In the genomic region with DNA sequence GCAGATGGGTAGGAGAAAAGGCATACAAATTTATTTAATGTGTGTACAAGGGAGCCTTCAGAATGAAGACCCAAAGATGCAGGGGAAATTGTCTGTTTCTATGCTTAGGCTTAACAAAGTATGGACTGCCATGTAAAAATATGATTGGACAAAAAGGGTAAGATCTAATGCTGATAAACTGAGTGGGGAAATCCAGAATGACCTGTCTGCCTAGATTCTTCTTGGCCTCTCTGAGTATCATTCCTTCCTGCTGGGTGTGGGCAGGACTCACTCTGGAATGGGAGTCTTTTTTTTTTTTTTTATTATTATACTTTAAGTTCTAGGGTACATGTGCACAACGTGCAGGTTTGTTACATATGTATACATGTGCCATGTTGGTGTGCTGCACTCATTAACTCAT, we compare ENCODE assay signal across 13 cellular contexts.
A peak's percentile ranks its signal among the peaks of the same experiment; 100 is the strongest.
DNase-seq lines count a peak whose midpoint lies in the region; ATAC-seq and TF ChIP-seq lines count a peak whose summit lies in the region.
"Had no signal": no experiment of that assay in that cellular context is flagged by ENCODE, and none has a peak within 500 bp of the region (broad histone marks: within the 10 kb centered on the region; RNA-seq: fewer than 3 reads in every experiment).

No MANE protein-coding gene starts in this region.

- H3K4me3 ChIP-seq in epithelial cell of esophagus (ENCODE audit: low read length) (no peak overlapping the region), left lung (no peak overlapping the region), heart left ventricle (no peak overlapping the region)
- H3K4me3 ChIP-seq: GM12878, GM23338 had no signal

- ATAC-seq in left lung (peak; percentile 44), heart left ventricle (no peak), HG03521 (IDR thresholded peaks at IDR 0.05; ENCODE audit: unreplicated experiment) (no peak)
- ATAC-seq: GM12878, GM23338 had no signal

- intact Hi-C loops in left lung (cut with DNase I) (no loop called here), heart left ventricle (cut with DNase I) (no loop called here)

- TF ChIP-seq CTCF in epithelial cell of esophagus (IDR thresholded peaks at IDR 0.05; ENCODE audit: insufficient read depth, low read depth, low read length, missing control alignments) (no peak), left lung (IDR thresholded peaks at IDR 0.05) (no peak), heart left ventricle (IDR thresholded peaks at IDR 0.05) (no peak)

- no peaks in the 10 kb centered on the region for H3K27me3 ChIP-seq in left lung
- H3K27me3 ChIP-seq in heart left ventricle, result no peaks in the 10 kb centered on the region

- no peak overlapping the region for H3K27ac ChIP-seq in left lung
- no peak overlapping the region for H3K27ac ChIP-seq in heart left ventricle
- H3K27ac ChIP-seq: 22Rv1 had no signal

- 92 to 100% (median 92%) methylated on average over 1 of the region's 1 CpG for WGBS in heart left ventricle, 4 donors

- H3K4me1 ChIP-seq in left lung (no peaks in the 10 kb centered on the region), heart left ventricle (peaks cover 0 to 8% (median 0%) of the 10 kb centered on the region in 12 donors)

- TF ChIP-seq POLR2A in heart left ventricle (IDR thresholded peaks at IDR 0.05), result no peak

- DNase-seq in SIG-M5 treated with dmso at 0.1 percent for 504 hours (lab: John Stamatoyannopoulos, UW; ENCODE audit: unreplicated experiment) (peak; percentile 43), SIG-M5 (lab: John Stamatoyannopoulos, UW) (no peak), epithelial cell of esophagus (ENCODE audit: low read depth) (peak; percentile 43), left lung (no peak), NCI-H510A (lab: John Stamatoyannopoulos, UW) (no peak), T-helper 1 cell (no peak), heart left ventricle (no peak)
- DNase-seq: CD8-positive, alpha-beta memory T cell; H7 had no signal

- H3K36me3 ChIP-seq in left lung, result no peaks in the 10 kb centered on the region
- peaks cover 0 to 3% (median 0%) of the 10 kb centered on the region in 9 donors for H3K36me3 ChIP-seq in heart left ventricle

- H3K9me3 ChIP-seq in left lung (no peaks in the 10 kb centered on the region), heart left ventricle (no peaks in the 10 kb centered on the region)

Comparison
In these comparisons a context has a peak if more than half of its experiments do, and no peak if none do; other contexts are left out.
1. DNase-seq: peak in SIG-M5 treated with dmso at 0.1 percent for 504 hours (single experiment) and epithelial cell of esophagus (single experiment); none in SIG-M5 (single experiment), left lung (0 of 2), NCI-H510A (single experiment), T-helper 1 cell (0 of 5) and heart left ventricle (0 of 5).